8 cellular contexts compared by ENCODE assay signal in genomic region chr2:6780765-6781274, GRCh38.
DNase-seq lines count a peak whose midpoint lies in the region; ATAC-seq and TF ChIP-seq lines count a peak whose summit lies in the region.

No MANE protein-coding gene starts in this region.

- H3K27ac ChIP-seq in A673 (ENCODE audit: low read depth, low read length, poor library complexity, severe bottlenecking) (peak overlapping the region; percentile 31), psoas muscle (no peak overlapping the region), osteoblast (ENCODE audit: low read depth, low read length) (no peak overlapping the region)

- TF ChIP-seq CTCF in A673 (conservative IDR thresholded peaks at IDR 0.05; ENCODE audit: low read depth, low read length) (no peak), psoas muscle (IDR thresholded peaks at IDR 0.05) (no peak), osteoblast (IDR thresholded peaks at IDR 0.05; ENCODE audit: extremely low read depth, low read depth, low read length) (no peak)

- H3K9me3 ChIP-seq in A673 (ENCODE audit: low read depth, low read length, poor library complexity, severe bottlenecking) = no peaks in the 10 kb centered on the region
- no peaks in the 10 kb centered on the region for H3K9me3 ChIP-seq in psoas muscle
- H3K9me3 ChIP-seq in osteoblast (ENCODE audit: low read depth, low read length) = no peaks in the 10 kb centered on the region

- no peaks in the 10 kb centered on the region for H3K36me3 Mint-ChIP-seq in dendritic cell treated with granulocyte-macrophage colony-stimulating factor and Interleukin-4, amounts not matched to agents 40 ng/mL and 50 ng/mL, for 4 days (ENCODE audit: low read depth)

- ATAC-seq in GM18511 (IDR thresholded peaks at IDR 0.05; ENCODE audit: unreplicated experiment) (peak; percentile 90), HG03135 (IDR thresholded peaks at IDR 0.05; ENCODE audit: unreplicated experiment) (peak; percentile 83), psoas muscle (peak in 3 of 4 donors; percentile 56 to 65 (median 63))

- in situ Hi-C loops in G401 (cut with HindIII; ENCODE audit: low sequenced_read_pairs) = no loop called here

- H3K36me3 ChIP-seq in A673 (ENCODE audit: insufficient read depth, low read length, poor library complexity, severe bottlenecking) (no peaks in the 10 kb centered on the region), psoas muscle (ENCODE audit: insufficient read depth in 1 of 2, low read depth in 1 of 2) (no peaks in the 10 kb centered on the region), osteoblast (ENCODE audit: insufficient read depth, low read length) (no peaks in the 10 kb centered on the region)

- no peak overlapping the region for H3K4me2 ChIP-seq in osteoblast (ENCODE audit: insufficient read depth, low read length)

- H3K27me3 Mint-ChIP-seq in dendritic cell treated with granulocyte-macrophage colony-stimulating factor and Interleukin-4, amounts not matched to agents 40 ng/mL and 50 ng/mL, for 4 days = peaks cover 19% of the 10 kb centered on the region

- no peaks in the 10 kb centered on the region for H3K9me3 Mint-ChIP-seq in dendritic cell treated with granulocyte-macrophage colony-stimulating factor and Interleukin-4, amounts not matched to agents 40 ng/mL and 50 ng/mL, for 4 days

- 4 to 7% (median 5%) methylated on average over 8 of the region's 8 CpGs for whole genome bisulfite sequencing in psoas muscle, 3 donors

- DNase-seq in A673 (ENCODE audit: low spot score) = peak; percentile 89
- DNase-seq in NCI-H524 treated with DMSO at 0.1 percent for 48 hours (lab: John Stamatoyannopoulos, UW) = peak; percentile 55
- DNase-seq in psoas muscle = peak; percentile 48 to 76
- no peak for DNase-seq in G401 (ENCODE audit: low spot score)
- DNase-seq in osteoblast (ENCODE audit: insufficient read length, low spot score, missing footprints) = no peak

- H3K4me1 Mint-ChIP-seq in dendritic cell treated with granulocyte-macrophage colony-stimulating factor and Interleukin-4, amounts not matched to agents 40 ng/mL and 50 ng/mL, for 4 days (ENCODE audit: low read depth) = peaks cover 50% of the 10 kb centered on the region

- H3K4me3 Mint-ChIP-seq in dendritic cell treated with granulocyte-macrophage colony-stimulating factor and Interleukin-4, amounts not matched to agents 40 ng/mL and 50 ng/mL, for 4 days = peak overlapping the region; percentile 37

- peak overlapping the region; percentile 50 for H3K27ac Mint-ChIP-seq in dendritic cell treated with granulocyte-macrophage colony-stimulating factor and Interleukin-4, amounts not matched to agents 40 ng/mL and 50 ng/mL, for 4 days

- no peaks in the 10 kb centered on the region for H4K20me1 ChIP-seq in osteoblast (ENCODE audit: insufficient read depth, low read length)

- intact Hi-C loops in A673 (cut with micrococcal nuclease; ENCODE audit: unreplicated experiment) = no loop called here
- intact Hi-C loops in dendritic cell treated with granulocyte-macrophage colony-stimulating factor and Interleukin-4, amounts not matched to agents 40 ng/mL and 50 ng/mL, for 4 days (cut with micrococcal nuclease) = no loop called here
- intact Hi-C loops in psoas muscle (cut with DNase I) = no loop called here

- POLR2A ChIA-PET in A673 (lab: Charles Lee; ENCODE audit: low non-redundant PET) = no interaction called here

- peaks cover 14% of the 10 kb centered on the region for H3K4me1 ChIP-seq in A673 (ENCODE audit: insufficient read depth, low read length, poor library complexity, severe bottlenecking)
- no peaks in the 10 kb centered on the region for H3K4me1 ChIP-seq in psoas muscle
- no peaks in the 10 kb centered on the region for H3K4me1 ChIP-seq in osteoblast (ENCODE audit: insufficient read depth, low read length)

- no peaks in the 10 kb centered on the region for H3K79me2 ChIP-seq in osteoblast (ENCODE audit: insufficient read depth, low read length)

- no peak overlapping the region for H2AFZ ChIP-seq in osteoblast (ENCODE audit: low read length)

- CTCF ChIA-PET in A673 (lab: Charles Lee) = no interaction called here

- no TSS peak for BruUV-seq in A673 (replicated peaks; lab: Mats Ljungman, UMichigan)

- H3K27me3 ChIP-seq in A673 (replicated peaks; ENCODE audit: insufficient read depth, low read depth, low read length, poor library complexity) (no peaks in the 10 kb centered on the region), psoas muscle (ENCODE audit: insufficient read depth in 3 of 3, low read length in 2 of 3) (no peaks in the 10 kb centered on the region), osteoblast (ENCODE audit: insufficient read depth, low read length) (no peaks in the 10 kb centered on the region)

- H3K4me3 ChIP-seq in A673 (ENCODE audit: low read depth, low read length, poor library complexity, severe bottlenecking) = no peak overlapping the region
- no peak overlapping the region for H3K4me3 ChIP-seq in psoas muscle
- no peak overlapping the region for H3K4me3 ChIP-seq in osteoblast (ENCODE audit: insufficient read depth, low read length)

Comparison
In these comparisons a context has a peak if more than half of its experiments do, and no peak if none do; other contexts are left out.
1. DNase-seq: peak in A673 (single experiment), NCI-H524 treated with DMSO at 0.1 percent for 48 hours (single experiment) and psoas muscle (2 of 2); none in G401 (single experiment) and osteoblast (single experiment).
2. Peak in every context shown above with its lines, with median percentiles within 50 percentile points of each other: ATAC-seq.